8 cellular contexts compared by ENCODE assay signal in the genomic region with DNA sequence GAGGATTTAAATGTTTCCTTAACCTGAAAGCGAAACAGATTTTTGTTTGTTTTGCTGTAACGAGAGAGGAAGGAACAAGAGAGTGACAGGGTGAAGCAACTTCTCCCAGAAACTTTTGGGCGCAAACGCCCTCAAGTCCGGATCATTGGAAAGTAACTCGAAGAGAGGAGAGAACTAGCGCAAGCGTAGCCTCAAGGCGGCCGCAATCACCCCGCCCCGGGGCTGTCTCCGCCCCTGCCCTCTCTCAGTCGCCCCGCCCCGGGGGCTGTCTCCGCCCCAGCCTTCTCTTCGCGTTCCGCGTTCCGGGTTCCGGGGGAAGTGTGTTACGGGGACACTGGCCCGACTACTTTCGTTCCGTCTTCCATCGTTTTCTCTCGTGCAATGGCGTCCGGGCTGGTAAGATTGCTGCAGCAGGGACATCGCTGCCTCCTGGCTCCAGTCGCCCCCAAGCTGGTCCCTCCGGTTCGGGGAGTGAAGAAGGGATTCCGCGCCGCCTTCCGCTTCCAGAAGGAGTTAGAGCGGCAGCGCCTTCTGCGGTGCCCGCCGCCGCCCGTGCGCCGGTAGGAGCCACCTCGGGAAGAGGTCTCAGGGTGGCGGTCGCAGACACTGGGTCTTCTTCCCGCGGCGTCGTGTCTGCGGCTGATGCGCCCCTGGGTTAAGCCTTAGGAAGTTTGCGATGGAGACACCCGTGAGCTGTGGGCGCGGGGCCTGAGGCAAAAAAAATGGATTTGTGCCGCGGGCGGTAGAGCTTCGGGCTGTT. TPM values are rescaled to one million over a fixed set of nuclear protein-coding genes. Genes with fewer than 3 reads are reported as not detected.
DNase-seq lines count a peak whose midpoint lies in the region; ATAC-seq and TF ChIP-seq lines count a peak whose summit lies in the region.

A gene (plus strand): TSS at position 372 of the 760 bp plus-strand sequence. CDS start 10 bp downstream, at position 382.

- peak; percentile 67 to 97 for TF ChIP-seq EP300 in tibial nerve (IDR thresholded peaks at IDR 0.05)

- no peaks in the 10 kb centered on the region for H3K9me3 ChIP-seq in parathyroid adenoma (ENCODE audit: control insufficient read depth, low read length)
- H3K9me3 ChIP-seq in tibial nerve: no peaks in the 10 kb centered on the region

- no peaks in the 10 kb centered on the region for H3K9me3 Mint-ChIP-seq in activated naive CD8-positive, alpha-beta T cell treated with anti-CD3 and anti-CD28 coated beads, Interleukin-2, amount 50 U/mL, for 24 hours

- intact Hi-C loops in Right ventricle myocardium superior (cut with DNase I): no loop called here

- peak within 1 kb of the TSS; percentile 91 for H3K4me3 Mint-ChIP-seq in activated naive CD8-positive, alpha-beta T cell treated with anti-CD3 and anti-CD28 coated beads, Interleukin-2, amount 50 U/mL, for 24 hours

- peak within 1 kb of the TSS; percentile 79 for H3K27ac Mint-ChIP-seq in activated naive CD8-positive, alpha-beta T cell treated with anti-CD3 and anti-CD28 coated beads, Interleukin-2, amount 50 U/mL, for 24 hours

- peak; percentile 98 for ATAC-seq in HG02759 (IDR thresholded peaks at IDR 0.05; ENCODE audit: unreplicated experiment)
- peak; percentile 99 for ATAC-seq in activated naive CD8-positive, alpha-beta T cell treated with anti-CD3 and anti-CD28 coated beads, Interleukin-2, amount 50 U/mL, for 24 hours
- peak; percentile 100 for ATAC-seq in Right ventricle myocardium superior (ENCODE audit: poor library complexity)

- peak within 1 kb of the TSS; percentile 98 for H3K9ac ChIP-seq in parathyroid adenoma

- H3K4me3 ChIP-seq in GM12864 (ENCODE audit: low read depth, low read length): peak within 1 kb of the TSS; percentile 71
- peak within 1 kb of the TSS; percentile 91 for H3K4me3 ChIP-seq in parathyroid adenoma (ENCODE audit: low read depth, low read length)
- peak within 1 kb of the TSS; percentile 77 to 97 (median 87) for H3K4me3 ChIP-seq in tibial nerve

- peak within 1 kb of the TSS; percentile 100 for H2AFZ ChIP-seq in parathyroid adenoma

- H3K4me1 ChIP-seq in parathyroid adenoma (no peaks in the 10 kb centered on the region), tibial nerve (peaks cover 5 to 50% (median 45%) of the 10 kb centered on the region in 4 donors)

- peak; percentile 82 for DNase-seq in GM12864 (ENCODE audit: low read depth)
- DNase-seq in NCI-H1417 treated with DMSO at 0.1 percent for 48 hours (lab: John Stamatoyannopoulos, UW): peak; percentile 56
- DNase-seq in SW480 (ENCODE audit: low spot score): peak; percentile 84
- DNase-seq in activated naive CD8-positive, alpha-beta T cell treated with anti-CD3 and anti-CD28 coated beads, Interleukin-2, amount 50 U/mL, for 24 hours: peak; percentile 99
- peak; percentile 98 for DNase-seq in Right ventricle myocardium superior
- DNase-seq in tibial nerve (ENCODE audit: low spot score in 2 of 2): peak; percentile 93 to 97

- peaks cover 88% of the 10 kb centered on the region for H3K4me1 Mint-ChIP-seq in activated naive CD8-positive, alpha-beta T cell treated with anti-CD3 and anti-CD28 coated beads, Interleukin-2, amount 50 U/mL, for 24 hours

- peaks cover 28% of the 10 kb centered on the region for H3K79me2 ChIP-seq in parathyroid adenoma

- H3K36me3 Mint-ChIP-seq in activated naive CD8-positive, alpha-beta T cell treated with anti-CD3 and anti-CD28 coated beads, Interleukin-2, amount 50 U/mL, for 24 hours (ENCODE audit: low read depth): peaks cover 31% of the 10 kb centered on the region

- H3K36me3 ChIP-seq in parathyroid adenoma (ENCODE audit: control insufficient read depth, insufficient read depth, low read length): no peaks in the 10 kb centered on the region
- peaks cover 0 to 11% (median 0%) of the 10 kb centered on the region in 3 donors for H3K36me3 ChIP-seq in tibial nerve

- TF ChIP-seq CTCF in GM12864 (IDR thresholded peaks at IDR 0.05; ENCODE audit: low read depth, low read length, missing control alignments) (no peak), parathyroid adenoma (IDR thresholded peaks at IDR 0.05) (no peak), tibial nerve (IDR thresholded peaks at IDR 0.05) (peak in 2 of 5 experiments; percentile 33 to 61)

- 0 to 1% methylated on average over 54 to 62 of the region's 65 CpGs for WGBS in tibial nerve, 2 donors

- peak within 1 kb of the TSS; percentile 77 for H3K4me2 ChIP-seq in parathyroid adenoma (ENCODE audit: low read length)

- H3K27me3 ChIP-seq in parathyroid adenoma (ENCODE audit: control insufficient read depth, insufficient read depth, low read length) (no peaks in the 10 kb centered on the region), tibial nerve (no peaks in the 10 kb centered on the region)

- H3K27ac ChIP-seq in parathyroid adenoma (peak within 1 kb of the TSS; percentile 85), tibial nerve (peak within 1 kb of the TSS; percentile 77 to 95 (median 86))

- no peaks in the 10 kb centered on the region for H3K27me3 Mint-ChIP-seq in activated naive CD8-positive, alpha-beta T cell treated with anti-CD3 and anti-CD28 coated beads, Interleukin-2, amount 50 U/mL, for 24 hours

- peak; percentile 21 to 67 for TF ChIP-seq POLR2A in tibial nerve (IDR thresholded peaks at IDR 0.05)

RNA-seq across cellular contexts. Expression of the gene that starts here (rescaled TPM):
- 33.9 TPM for total RNA-seq in Right ventricle myocardium superior
- total RNA-seq in tibial nerve: 10 to 100 TPM; 17.7 to 27.3 (median 20.2) TPM

Comparison
In these comparisons a context has a peak if more than half of its experiments do, and no peak if none do; other contexts are left out.
1. Peak in every context shown above with its lines: DNase-seq, ATAC-seq, H3K4me3 ChIP-seq and H3K27ac ChIP-seq.